ENCODE assay signal across 18 cellular contexts in the genomic region with DNA sequence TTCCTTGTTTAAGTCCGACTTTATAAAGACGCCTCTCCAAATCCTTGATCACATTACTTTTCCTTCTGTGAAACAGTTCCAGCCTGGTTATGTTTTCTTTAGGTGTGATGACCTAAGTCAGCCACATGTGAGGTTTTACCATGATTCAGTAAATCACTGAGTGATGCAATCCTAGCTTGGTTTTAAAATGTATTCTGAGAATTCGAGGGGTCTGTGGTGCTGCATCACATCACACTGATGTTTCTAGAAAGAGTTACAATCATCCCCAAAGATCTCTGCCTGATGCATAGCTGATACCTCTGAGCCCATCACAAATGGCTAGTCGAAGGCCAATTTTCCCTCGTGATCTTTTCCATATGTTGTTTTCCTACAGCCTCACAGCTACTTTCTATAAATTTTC.
"Had no signal": no experiment of that assay in that cellular context is flagged by ENCODE, and none has a peak within 500 bp of the region (broad histone marks: within the 10 kb centered on the region; RNA-seq: fewer than 3 reads in every experiment).

No MANE protein-coding gene starts in this region.

- H3K9me3 ChIP-seq: psoas muscle, spleen, testis, tibial nerve, upper lobe of right lung had no signal

- DNase-seq: foreskin melanocyte; head of caudate nucleus; hippocampal formation; kidney glomerular epithelial cell; mesendoderm; naive B cell; nephron progenitor cell; psoas muscle; spleen; stimulated activated CD4-positive, alpha-beta T cell treated with anti-CD3 and anti-CD28 coated beads, Interleukin-15, amount 100 ng/mL, for 24 hours; stimulated activated CD4-positive, alpha-beta T cell treated with anti-CD3 and anti-CD28 coated beads, Interleukin-1b, Interleukin-23, amount 100 ng/mL, for 48 hours; stimulated activated CD4-positive, alpha-beta T cell treated with anti-CD3 and anti-CD28 coated beads, Interleukin-4, amount 100 ng/mL, for 24 hours; stimulated activated naive CD8-positive, alpha-beta T cell treated with anti-CD3 and anti-CD28 coated beads, Interleukin-15, amount 100 ng/mL, for 72 hours; testis; upper lobe of right lung had no signal

- H3K4me1 ChIP-seq: psoas muscle, spleen, testis, tibial nerve, upper lobe of right lung had no signal

- H3K36me3 Mint-ChIP-seq: naive B cell; stimulated activated memory B cell treated with anti-CD40 and anti-IgM and Interleukin-4, amounts not matched to agents 10 μg/mL and 1 μg/mL and 100 μg/mL, for 72 hours had no signal

- H3K9me3 Mint-ChIP-seq: dendritic cell treated with granulocyte-macrophage colony-stimulating factor and Interleukin-4, amounts not matched to agents 40 ng/mL and 50 ng/mL, for 4 days; naive B cell; nephron progenitor cell; stimulated activated memory B cell treated with anti-CD40 and anti-IgM and Interleukin-4, amounts not matched to agents 10 μg/mL and 1 μg/mL and 100 μg/mL, for 72 hours; stimulated activated naive CD8-positive, alpha-beta T cell treated with anti-CD3 and anti-CD28 coated beads, Interleukin-15, amount 100 ng/mL, for 72 hours had no signal

- H3K27ac Mint-ChIP-seq: dendritic cell treated with granulocyte-macrophage colony-stimulating factor and Interleukin-4, amounts not matched to agents 40 ng/mL and 50 ng/mL, for 4 days; naive B cell; nephron progenitor cell; stimulated activated memory B cell treated with anti-CD40 and anti-IgM and Interleukin-4, amounts not matched to agents 10 μg/mL and 1 μg/mL and 100 μg/mL, for 72 hours; stimulated activated naive CD8-positive, alpha-beta T cell treated with anti-CD3 and anti-CD28 coated beads, Interleukin-15, amount 100 ng/mL, for 72 hours had no signal

- H3K4me1 Mint-ChIP-seq: naive B cell; stimulated activated memory B cell treated with anti-CD40 and anti-IgM and Interleukin-4, amounts not matched to agents 10 μg/mL and 1 μg/mL and 100 μg/mL, for 72 hours; stimulated activated naive CD8-positive, alpha-beta T cell treated with anti-CD3 and anti-CD28 coated beads, Interleukin-15, amount 100 ng/mL, for 72 hours had no signal

- H3K27me3 ChIP-seq: spleen, testis, tibial nerve had no signal

- H3K4me3 ChIP-seq: psoas muscle, spleen, testis, tibial nerve, upper lobe of right lung had no signal

- H3K36me3 ChIP-seq: spleen, tibial nerve, upper lobe of right lung had no signal

- H3K4me3 Mint-ChIP-seq: dendritic cell treated with granulocyte-macrophage colony-stimulating factor and Interleukin-4, amounts not matched to agents 40 ng/mL and 50 ng/mL, for 4 days; naive B cell; nephron progenitor cell; stimulated activated memory B cell treated with anti-CD40 and anti-IgM and Interleukin-4, amounts not matched to agents 10 μg/mL and 1 μg/mL and 100 μg/mL, for 72 hours; stimulated activated naive CD8-positive, alpha-beta T cell treated with anti-CD3 and anti-CD28 coated beads, Interleukin-15, amount 100 ng/mL, for 72 hours had no signal

- H3K27ac ChIP-seq: psoas muscle, spleen, testis, tibial nerve, upper lobe of right lung had no signal
